ENCODE assay signal across 8 cellular contexts in the genomic region with DNA sequence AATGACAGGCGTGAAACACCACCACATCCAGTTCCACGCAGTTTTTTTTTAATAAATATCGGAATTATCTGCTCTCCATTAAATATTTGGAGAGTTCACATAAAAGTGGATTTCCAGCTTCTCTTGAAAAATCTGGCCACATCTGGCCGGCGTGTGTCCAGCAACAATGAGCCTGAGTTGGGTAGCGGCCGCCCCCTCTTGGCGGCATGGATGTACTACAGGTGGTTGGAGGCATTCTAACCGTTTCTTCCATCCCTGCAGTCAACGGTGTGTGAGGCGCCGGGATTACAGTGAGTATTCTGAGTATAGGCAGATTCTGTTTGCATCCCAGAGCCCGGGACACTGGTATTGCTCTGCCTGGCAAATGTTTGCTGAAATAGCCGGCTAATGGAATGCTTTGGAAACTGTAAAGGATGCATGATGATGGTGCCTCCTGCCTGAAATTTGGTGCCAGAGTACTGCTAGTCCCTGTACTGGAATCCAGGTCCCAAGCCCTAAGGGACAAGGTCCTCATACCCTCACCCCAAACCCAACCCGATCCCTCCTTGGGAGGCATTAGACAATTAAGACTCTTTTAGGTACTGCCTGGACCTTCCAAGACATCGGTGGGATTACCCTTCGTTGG. TPM values are rescaled to one million over a fixed set of nuclear protein-coding genes. Genes with fewer than 3 reads are reported as not detected.
DNase-seq lines count a peak whose midpoint lies in the region; ATAC-seq, FAIRE-seq and TF ChIP-seq lines count a peak whose summit lies in the region.

No MANE protein-coding gene starts in this region.

- H3K79me2 ChIP-seq in KMS-11 (ENCODE audit: insufficient read depth, low read depth), result no peaks in the 10 kb centered on the region

- no peaks in the 10 kb centered on the region for H3K9me3 Mint-ChIP-seq in CD4-positive, alpha-beta T cell

- H3K23ac ChIP-seq in mesenchymal stem cell (ENCODE audit: low read length in 2 of 2), result no peak overlapping the region

- H3K4me3 ChIP-seq in KMS-11 (IDR thresholded peaks at IDR 0.05; ENCODE audit: insufficient read depth, low read depth, low read length) (no peak overlapping the region), mesenchymal stem cell (ENCODE audit: insufficient read depth in 1 of 2, low read depth in 1 of 2, low read length in 2 of 2) (peak overlapping the region in 1 of 2 experiments; percentile 47)
- H3K4me3 ChIP-seq in effector memory CD4-positive, alpha-beta T cell (ENCODE audit: insufficient read depth, low read depth, low read length, poor library complexity, severe bottlenecking), result no peak overlapping the region

- CTCF ChIA-PET in CD4-positive, alpha-beta T cell (lab: Charles Lee), result interaction anchor here (0.7 to 2.7 kb wide), 17 partner anchors 8 to 114 kb away, joined by 3 to 22 read pairs (median 4); partner anchors contain the start of genes ANXA6, CCDC69 and GM2A

- peak; percentile 45 for FAIRE-seq in TTC549 (lab: Jason Lieb, UNC)

- H3K27me3 ChIP-seq in CD4-positive, alpha-beta T cell (ENCODE audit: control insufficient read depth, insufficient read depth, low read length), result no peaks in the 10 kb centered on the region
- no peaks in the 10 kb centered on the region for H3K27me3 ChIP-seq in KMS-11 (ENCODE audit: insufficient read depth, low read depth)
- no peaks in the 10 kb centered on the region for H3K27me3 ChIP-seq in effector memory CD4-positive, alpha-beta T cell (replicated peaks; ENCODE audit: control insufficient read depth, insufficient read depth, low read length, poor library complexity, severe bottlenecking)
- H3K27me3 ChIP-seq in mesenchymal stem cell (ENCODE audit: control insufficient read depth in 1 of 2, insufficient read depth in 1 of 2, low read length in 2 of 2), result peaks cover 10 to 22% of the 10 kb centered on the region in 2 experiments

- no peaks in the 10 kb centered on the region for H3K79me1 ChIP-seq in mesenchymal stem cell (replicated peaks; ENCODE audit: low read length, poor library complexity, severe bottlenecking)

- no peak overlapping the region for H2BK12ac ChIP-seq in mesenchymal stem cell (ENCODE audit: low read length in 2 of 2)

- no peak overlapping the region for H3K27ac Mint-ChIP-seq in CD4-positive, alpha-beta T cell

- H2BK15ac ChIP-seq in mesenchymal stem cell (ENCODE audit: low read depth, poor library complexity, severe bottlenecking), result no peak overlapping the region

- no peak overlapping the region for H2BK5ac ChIP-seq in mesenchymal stem cell (ENCODE audit: low read depth, low read length, poor library complexity, severe bottlenecking)

- intact Hi-C loops in CD4-positive, alpha-beta T cell (cut with DNase I, micrococcal nuclease), result loop anchor here (1.0 to 5.0 kb wide), 7 partner anchors 15 to 187 kb away; partner anchors contain the start of gene CCDC69 (in 1 of the 2)

- no peak overlapping the region for H4K8ac ChIP-seq in mesenchymal stem cell (ENCODE audit: low read length)

- H3K9ac ChIP-seq in KMS-11 (no peak overlapping the region), mesenchymal stem cell (ENCODE audit: low read length) (peak overlapping the region; percentile 74)

- peak; percentile 99 for TF ChIP-seq CTCF in CD4-positive, alpha-beta T cell (IDR thresholded peaks at IDR 0.05)
- peak; percentile 83 for TF ChIP-seq CTCF in KMS-11 (conservative IDR thresholded peaks at IDR 0.05; ENCODE audit: low read depth, low read length)

- no peaks in the 10 kb centered on the region for H3K36me3 Mint-ChIP-seq in CD4-positive, alpha-beta T cell (ENCODE audit: low read depth)

- H3K4me1 ChIP-seq in KMS-11 (ENCODE audit: low read depth, poor library complexity, severe bottlenecking), result no peaks in the 10 kb centered on the region
- H3K4me1 ChIP-seq in effector memory CD4-positive, alpha-beta T cell (ENCODE audit: control insufficient read depth, insufficient read depth, low read length, poor library complexity, severe bottlenecking), result peaks cover 12% of the 10 kb centered on the region
- H3K4me1 ChIP-seq in mesenchymal stem cell (ENCODE audit: control insufficient read depth, insufficient read depth, low read depth, low read length), result no peaks in the 10 kb centered on the region

- H3K4me3 Mint-ChIP-seq in CD4-positive, alpha-beta T cell, result no peak overlapping the region

- H3K36me3 ChIP-seq in KMS-11 (ENCODE audit: insufficient read depth) (no peaks in the 10 kb centered on the region), mesenchymal stem cell (ENCODE audit: control insufficient read depth in 1 of 2, insufficient read depth in 2 of 2, low read depth in 1 of 2, low read length in 2 of 2) (no peaks in the 10 kb centered on the region)
- H3K36me3 ChIP-seq in effector memory CD4-positive, alpha-beta T cell (ENCODE audit: control insufficient read depth, insufficient read depth, low read length), result no peaks in the 10 kb centered on the region

- POLR2A ChIA-PET in CD4-positive, alpha-beta T cell (lab: Charles Lee), result interaction anchor here (0.6 to 2.1 kb wide), 3 partner anchors 13 to 100 kb away, joined by 3 to 8 read pairs (median 6); partner anchors contain the start of gene GM2A

- ATAC-seq in CD4-positive, alpha-beta T cell (ENCODE audit: poor library complexity), result peak; percentile 83
- peak; percentile 28 for ATAC-seq in GM18861 (IDR thresholded peaks at IDR 0.05; ENCODE audit: unreplicated experiment)

- no peaks in the 10 kb centered on the region for H3K9me3 ChIP-seq in CD4-positive, alpha-beta T cell (ENCODE audit: control insufficient read depth, low read length)
- H3K9me3 ChIP-seq in effector memory CD4-positive, alpha-beta T cell (ENCODE audit: control insufficient read depth, low read length), result no peaks in the 10 kb centered on the region
- H3K9me3 ChIP-seq in mesenchymal stem cell (ENCODE audit: control insufficient read depth, low read length), result no peaks in the 10 kb centered on the region

- no peak overlapping the region for H3K14ac ChIP-seq in mesenchymal stem cell (ENCODE audit: low read length in 2 of 2)

- no peak overlapping the region for H4K91ac ChIP-seq in mesenchymal stem cell (ENCODE audit: low read length)

- DNase-seq in CD4-positive, alpha-beta T cell, result peak in 6 of 10 experiments; percentile 25 to 67 (median 44)
- DNase-seq in effector memory CD4-positive, alpha-beta T cell, result peak in 2 of 3 donors; percentile 30 to 49
- DNase-seq in mesenchymal stem cell (peak; percentile 72), substantia nigra (lab: John Stamatoyannopoulos, UW) (peak in 33 of 49 donors; percentile 4 to 74 (median 41)), KG1 (lab: John Stamatoyannopoulos, UW) (no peak)

- H3K27me3 Mint-ChIP-seq in CD4-positive, alpha-beta T cell, result no peaks in the 10 kb centered on the region

- no peak overlapping the region for H3K4me2 ChIP-seq in KMS-11
- H3K4me2 ChIP-seq in mesenchymal stem cell (ENCODE audit: low read length, poor library complexity, severe bottlenecking), result no peak overlapping the region

- 15% methylated on average over 13 of the region's 17 CpGs for WGBS in mesenchymal stem cell

- H3K18ac ChIP-seq in mesenchymal stem cell (ENCODE audit: low read depth in 1 of 2, low read length in 2 of 2), result no peak overlapping the region

- no peak overlapping the region for H2BK120ac ChIP-seq in mesenchymal stem cell (ENCODE audit: low read depth, low read length)

- H4K20me1 ChIP-seq in KMS-11 (ENCODE audit: insufficient read depth), result no peaks in the 10 kb centered on the region

- H3K4ac ChIP-seq in mesenchymal stem cell (ENCODE audit: low read depth in 1 of 2, low read length in 2 of 2), result no peak overlapping the region

- H3K4me1 Mint-ChIP-seq in CD4-positive, alpha-beta T cell (ENCODE audit: low read depth), result peaks cover 29% of the 10 kb centered on the region

- no peak overlapping the region for H2AK5ac ChIP-seq in mesenchymal stem cell (ENCODE audit: low read length, severe bottlenecking)

- H2AFZ ChIP-seq in KMS-11 (ENCODE audit: low read depth), result no peak overlapping the region
- no peak overlapping the region for H2AFZ ChIP-seq in mesenchymal stem cell (ENCODE audit: low read depth, low read length)

- H3K27ac ChIP-seq in CD4-positive, alpha-beta T cell (ENCODE audit: low read depth, low read length), result no peak overlapping the region
- H3K27ac ChIP-seq in KMS-11 (no peak overlapping the region), mesenchymal stem cell (ENCODE audit: low read length, poor library complexity, severe bottlenecking) (no peak overlapping the region), substantia nigra (ENCODE audit: low read depth, low read length, poor library complexity, severe bottlenecking) (no peak overlapping the region)
- H3K27ac ChIP-seq in effector memory CD4-positive, alpha-beta T cell (ENCODE audit: insufficient read depth, low read length, poor library complexity, severe bottlenecking), result no peak overlapping the region

RNA-seq across cellular contexts. Expression of gene GM2A, which starts 13.6 kb away (rescaled TPM):
- total RNA-seq in CD4-positive, alpha-beta T cell, result 1 to 10 TPM; 3.1 to 4.1 TPM
- polyA plus RNA-seq in mesenchymal stem cell (2013, experiment 1 of 2), result 38.8 TPM
- 39.5 TPM for polyA plus RNA-seq in mesenchymal stem cell (2013, experiment 2 of 2)

RNA-seq across cellular contexts. Expression of gene CCDC69, which starts 15.5 kb away (rescaled TPM):
- total RNA-seq in CD4-positive, alpha-beta T cell, result 10 to 100 TPM; 68.0 to 68.9 TPM
- polyA plus RNA-seq in mesenchymal stem cell (2013, experiment 1 of 2), result 11.2 TPM
- 10.8 TPM for polyA plus RNA-seq in mesenchymal stem cell (2013, experiment 2 of 2)
